13 cellular contexts compared by ENCODE assay signal in genomic region chr22:37483050-37483449, GRCh38. TPM values are rescaled to one million over a fixed set of nuclear protein-coding genes. Genes with fewer than 3 reads are reported as not detected.
DNase-seq lines count a peak whose midpoint lies in the region; ATAC-seq and TF ChIP-seq lines count a peak whose summit lies in the region.
"Had no signal": no experiment of that assay in that cellular context is flagged by ENCODE, and none has a peak within 500 bp of the region (broad histone marks: within the 10 kb centered on the region; RNA-seq: fewer than 3 reads in every experiment).

No MANE protein-coding gene starts in this region.

- peak overlapping the region; percentile 78; the same call in 1 of the 2 replicates for H3K4me3 ChIP-seq in GM12865 (ENCODE audit: low read depth, low read length)

- POLR2A ChIA-PET in activated CD4-positive, alpha-beta memory T cell treated with anti-CD3 and anti-CD28 coated beads, Interleukin-2, amount 10 ng/mL, durations not matched to agents 7 days and 5 days (lab: Charles Lee), result interaction anchor here (0.9 to 5.7 kb wide), 2 partner anchors 10 to 16 kb away, joined by 3 to 31 read pairs; no protein-coding TSS in a partner anchor

- ATAC-seq in naive B cell (ENCODE audit: low read depth in 2 of 2), result no peak
- ATAC-seq: Panc1 had no signal

- H3K27ac Mint-ChIP-seq in CD14-positive monocyte (peak overlapping the region in 6 of 7 donors; percentile 25 to 95 (median 94)), naive B cell (peak overlapping the region; percentile 79 to 98 (median 88))
- H3K27ac Mint-ChIP-seq in activated CD4-positive, alpha-beta memory T cell treated with anti-CD3 and anti-CD28 coated beads, Interleukin-2, amount 10 ng/mL, durations not matched to agents 7 days and 5 days, result peak overlapping the region; percentile 93

- peaks cover 36 to 50% of the 10 kb centered on the region in 2 donors for H3K36me3 Mint-ChIP-seq in CD14-positive monocyte
- peaks cover 59% of the 10 kb centered on the region for H3K36me3 Mint-ChIP-seq in activated CD4-positive, alpha-beta memory T cell treated with anti-CD3 and anti-CD28 coated beads, Interleukin-2, amount 10 ng/mL, durations not matched to agents 7 days and 5 days (ENCODE audit: low read depth)
- peaks cover 5 to 8% of the 10 kb centered on the region in 2 donors for H3K36me3 Mint-ChIP-seq in naive B cell

- H3K9me3 Mint-ChIP-seq in CD14-positive monocyte (no peaks in the 10 kb centered on the region), naive B cell (no peaks in the 10 kb centered on the region)
- no peaks in the 10 kb centered on the region for H3K9me3 Mint-ChIP-seq in activated CD4-positive, alpha-beta memory T cell treated with anti-CD3 and anti-CD28 coated beads, Interleukin-2, amount 10 ng/mL, durations not matched to agents 7 days and 5 days

- H3K4me3 Mint-ChIP-seq in CD14-positive monocyte (peak overlapping the region; percentile 43 to 83), naive B cell (peak overlapping the region; percentile 75 to 98 (median 98))
- peak overlapping the region; percentile 98 for H3K4me3 Mint-ChIP-seq in activated CD4-positive, alpha-beta memory T cell treated with anti-CD3 and anti-CD28 coated beads, Interleukin-2, amount 10 ng/mL, durations not matched to agents 7 days and 5 days

- intact Hi-C loops in CD14-positive monocyte (cut with micrococcal nuclease), result no loop called here

- CTCF ChIA-PET in activated CD4-positive, alpha-beta memory T cell treated with anti-CD3 and anti-CD28 coated beads, Interleukin-2, amount 10 ng/mL, durations not matched to agents 7 days and 5 days (lab: Charles Lee), result no interaction called here

- TF ChIP-seq CTCF in CD14-positive monocyte (IDR thresholded peaks at IDR 0.05) (no peak), GM12865 (IDR thresholded peaks at IDR 0.05; ENCODE audit: insufficient read depth, low read depth, low read length, missing control alignments) (no peak)

- peaks cover 0 to 4% (median 1%) of the 10 kb centered on the region in 3 donors for H3K27me3 Mint-ChIP-seq in CD14-positive monocyte (ENCODE audit: low read depth in 3 of 3)
- no peaks in the 10 kb centered on the region for H3K27me3 Mint-ChIP-seq in activated CD4-positive, alpha-beta memory T cell treated with anti-CD3 and anti-CD28 coated beads, Interleukin-2, amount 10 ng/mL, durations not matched to agents 7 days and 5 days
- no peaks in the 10 kb centered on the region for H3K27me3 Mint-ChIP-seq in naive B cell

- H3K4me1 Mint-ChIP-seq in CD14-positive monocyte (peaks cover 52% of the 10 kb centered on the region), naive B cell (peaks cover 51 to 71% (median 55%) of the 10 kb centered on the region in 3 donors)
- peaks cover 44% of the 10 kb centered on the region for H3K4me1 Mint-ChIP-seq in activated CD4-positive, alpha-beta memory T cell treated with anti-CD3 and anti-CD28 coated beads, Interleukin-2, amount 10 ng/mL, durations not matched to agents 7 days and 5 days

- DNase-seq in CD14-positive monocyte (ENCODE audit: low spot score) (no peak), GM12865 (ENCODE audit: low read depth) (no peak), naive B cell (no peak), COLO668 (lab: John Stamatoyannopoulos, UW; ENCODE audit: unreplicated experiment) (no peak), GDM1 (lab: John Stamatoyannopoulos, UW) (no peak), NCI-H2227 treated with DMSO at 0.1 percent for 48 hours (lab: John Stamatoyannopoulos, UW) (no peak)
- DNase-seq in activated CD4-positive, alpha-beta memory T cell treated with anti-CD3 and anti-CD28 coated beads, Interleukin-2, amount 10 ng/mL, durations not matched to agents 7 days and 5 days, result no peak
- DNase-seq: hippocampal formation; mesendoderm; NCI-H446; stimulated activated CD4-positive, alpha-beta T cell treated with anti-CD3 and anti-CD28 coated beads, Interleukin-4, amount 100 ng/mL, for 24 hours; T1000 had no signal

RNA-seq across cellular contexts. Expression of gene MFNG, which starts 3.1 kb away (rescaled TPM):
- polyA plus RNA-seq in CD14-positive monocyte (100 to 1,000 TPM; 181 to 196 TPM), naive B cell (ENCODE audit: low read depth in 6 of 6) (100 to 1,000 TPM; 145 to 298 (median 186) TPM)
- 100 to 1,000 TPM; 200 to 203 TPM for total RNA-seq in activated CD4-positive, alpha-beta memory T cell treated with anti-CD3 and anti-CD28 coated beads, Interleukin-2, amount 10 ng/mL, durations not matched to agents 7 days and 5 days

RNA-seq across cellular contexts. Expression of gene CARD10, which starts 36.2 kb away (rescaled TPM):
- polyA plus RNA-seq in CD14-positive monocyte, result not detected
- under 1 TPM in 1 of 2 experiments, not detected in 1; 0.08 TPM for total RNA-seq in activated CD4-positive, alpha-beta memory T cell treated with anti-CD3 and anti-CD28 coated beads, Interleukin-2, amount 10 ng/mL, durations not matched to agents 7 days and 5 days
- polyA plus RNA-seq in naive B cell (ENCODE audit: low read depth in 6 of 6), result not detected

RNA-seq across cellular contexts. Expression of gene ELFN2, which starts 55.8 kb away (rescaled TPM):
- polyA plus RNA-seq in CD14-positive monocyte (not detected), naive B cell (ENCODE audit: low read depth in 6 of 6) (not detected)
- total RNA-seq in activated CD4-positive, alpha-beta memory T cell treated with anti-CD3 and anti-CD28 coated beads, Interleukin-2, amount 10 ng/mL, durations not matched to agents 7 days and 5 days, result under 1 TPM; 0.28 to 0.38 TPM
